16 cellular contexts compared by ENCODE assay signal in the genomic region with DNA sequence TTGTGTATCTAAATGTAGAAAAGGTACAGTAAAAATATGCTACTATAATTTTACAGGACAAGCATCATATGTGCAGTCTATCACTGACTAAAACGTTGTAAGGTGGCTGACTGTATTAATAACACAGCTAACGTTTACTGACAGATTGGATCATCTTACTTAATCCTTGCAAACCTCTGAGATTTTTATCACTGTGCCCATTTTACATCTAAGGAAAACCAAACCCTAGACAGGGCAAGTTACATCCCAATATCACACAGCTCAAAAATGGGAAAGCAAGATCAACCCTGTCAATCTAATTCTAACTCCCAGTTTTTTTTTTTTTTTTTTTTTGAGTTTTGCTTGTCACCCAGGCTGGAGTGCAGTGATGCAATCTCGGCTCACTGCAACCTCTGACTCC. TPM values are rescaled to one million over a fixed set of nuclear protein-coding genes. Genes with fewer than 3 reads are reported as not detected.
DNase-seq lines count a peak whose midpoint lies in the region; ATAC-seq, FAIRE-seq and TF ChIP-seq lines count a peak whose summit lies in the region.
"Had no signal": no experiment of that assay in that cellular context is flagged by ENCODE, and none has a peak within 500 bp of the region (broad histone marks: within the 10 kb centered on the region; RNA-seq: fewer than 3 reads in every experiment).

No MANE protein-coding gene starts in this region.

- no peaks in the 10 kb centered on the region for H3K9me1 ChIP-seq in K562 (ENCODE audit: control insufficient read depth, insufficient read depth, low read length)

- peak; percentile 84 for FAIRE-seq in D721Med (lab: Jason Lieb, UNC)
- no peak for FAIRE-seq in K562 (lab: Jason Lieb, UNC)
- FAIRE-seq: A549 had no signal

- H3K27me3 Mint-ChIP-seq in activated T-cell treated with anti-CD3 and anti-CD28 coated beads, Interleukin-2, amount 50 U/mL, for 24 hours = no peaks in the 10 kb centered on the region
- H3K27me3 Mint-ChIP-seq: CD4-positive, alpha-beta memory T cell had no signal

- intact Hi-C loops in K562 (cut with micrococcal nuclease) = no loop called here

- no peak for TF ChIP-seq EP300 in K562 (IDR thresholded peaks at IDR 0.05; ENCODE audit: low read length)

- ATAC-seq in K562 = no peak
- ATAC-seq: A549, HCT116 had no signal

- DNase-seq in activated T-cell treated with anti-CD3 and anti-CD28 coated beads, Interleukin-2, amount 50 U/mL, for 24 hours = no peak
- DNase-seq in activated T-cell treated with anti-CD3 and anti-CD28 coated beads, Interleukin-2, amount 50 U/mL, for 48 hours = no peak
- DNase-seq in D721Med (ENCODE audit: insufficient read length, low spot score) (no peak), K562 (ENCODE audit: extremely low read depth in 1 of 4, low spot score in 3 of 4) (no peak), AML-193 (lab: John Stamatoyannopoulos, UW) (no peak)
- DNase-seq in activated CD4-positive, CD25-positive, alpha-beta regulatory T cell (lab: John Stamatoyannopoulos, UW) = no peak
- DNase-seq: CD4-positive, alpha-beta memory T cell; DMS79 treated with DMSO at 0.1 percent for 48 hours; GF-D8; GOT3; H7 had no signal

- H3K4me1 ChIP-seq in K562 (replicated peaks in 1 of 2; ENCODE audit: control insufficient read depth in 2 of 2, insufficient read depth in 2 of 2, low read length in 2 of 2) = no peaks in the 10 kb centered on the region
- H3K4me1 ChIP-seq: A549, BLaER1 had no signal

- H3K79me2 ChIP-seq in K562 (ENCODE audit: control insufficient read depth, insufficient read depth, low read length) = peaks cover 17% of the 10 kb centered on the region

- H3K4me3 Mint-ChIP-seq in activated T-cell treated with anti-CD3 and anti-CD28 coated beads, Interleukin-2, amount 50 U/mL, for 24 hours = no peak overlapping the region
- H3K4me3 Mint-ChIP-seq: CD14-positive monocyte; CD4-positive, alpha-beta memory T cell had no signal

- TF ChIP-seq CTCF in D721Med (IDR thresholded peaks at IDR 0.05; ENCODE audit: insufficient read depth, missing control alignments) (no peak), K562 (IDR thresholded peaks at IDR 0.05 in 2 of 3, conservative IDR thresholded peaks at IDR 0.05 in 1 of 3; ENCODE audit: insufficient read depth in 2 of 3, low read depth in 1 of 3, low read length in 3 of 3) (no peak)

- TF ChIP-seq POLR2A in K562 (conservative IDR thresholded peaks at IDR 0.05) = no peak

- H3K4me1 Mint-ChIP-seq in activated T-cell treated with anti-CD3 and anti-CD28 coated beads, Interleukin-2, amount 50 U/mL, for 24 hours (ENCODE audit: low read depth) = peaks cover 4% of the 10 kb centered on the region
- H3K4me1 Mint-ChIP-seq: CD14-positive monocyte had no signal

- no peak overlapping the region for H3K27ac ChIP-seq in K562 (ENCODE audit: extremely low read depth, low read depth, low read length)
- H3K27ac ChIP-seq: 22Rv1, A549, BLaER1 had no signal

- in situ Hi-C loops in K562 (cut with MboI) = no loop called here

- H3K4me2 ChIP-seq in K562 (ENCODE audit: insufficient read depth, low read length) = no peak overlapping the region
- H3K4me2 ChIP-seq: A549, BLaER1 had no signal

- TF ChIP-seq RAD21 in K562 (CRISPR knock-in tag; conservative IDR thresholded peaks at IDR 0.05 in 1 of 2, IDR thresholded peaks at IDR 0.05 in 1 of 2) = no peak

- CTCF ChIA-PET in K562 (lab: Yijun Ruan, JAX; ENCODE audit: low intra/inter-chr PET ratio) = no interaction called here

- no peak overlapping the region for H3K4me3 ChIP-seq in K562
- H3K4me3 ChIP-seq: A549, BLaER1 had no signal

- H3K27ac Mint-ChIP-seq in activated T-cell treated with anti-CD3 and anti-CD28 coated beads, Interleukin-2, amount 50 U/mL, for 24 hours = peak overlapping the region; percentile 40
- H3K27ac Mint-ChIP-seq: CD14-positive monocyte had no signal

- WGBS in K562 (ENCODE audit: insufficient coverage, low coverage, missing lambda C conversion rate) = 33% methylated on average over 2 of the region's 3 CpGs

- no peak overlapping the region for H3K9ac ChIP-seq in K562 (ENCODE audit: insufficient read depth in 1 of 2, low read depth in 2 of 2, low read length in 2 of 2)
- H3K9ac ChIP-seq: BLaER1 had no signal

- POLR2A ChIA-PET in K562 (lab: Yijun Ruan, JAX) = interaction anchor here (0.5 to 7.9 kb wide), 6 partner anchors 8 to 1022 kb away, joined by 3 to 100 read pairs (median 3); a partner anchor contains a TSS

- H3K9me3 ChIP-seq in K562 (replicated peaks; ENCODE audit: control insufficient read depth, insufficient read depth, low read depth, low read length) = no peaks in the 10 kb centered on the region
- H3K9me3 ChIP-seq: A549, BLaER1 had no signal

- H3K36me3 ChIP-seq in K562 (ENCODE audit: control insufficient read depth, insufficient read depth, low read length) = peaks cover 97% of the 10 kb centered on the region

- H4K20me1 ChIP-seq in K562 (replicated peaks; ENCODE audit: control insufficient read depth, insufficient read depth, low read length) = 0 out of 2 replicates have a peak, but pooled peaks cover 4% of the 10 kb centered on the region

- peaks cover 98% of the 10 kb centered on the region for H3K36me3 Mint-ChIP-seq in activated T-cell treated with anti-CD3 and anti-CD28 coated beads, Interleukin-2, amount 50 U/mL, for 24 hours (ENCODE audit: low read depth)

- no peaks in the 10 kb centered on the region for H3K9me3 Mint-ChIP-seq in activated T-cell treated with anti-CD3 and anti-CD28 coated beads, Interleukin-2, amount 50 U/mL, for 24 hours
- H3K9me3 Mint-ChIP-seq: CD14-positive monocyte; CD4-positive, alpha-beta memory T cell had no signal

- no peak overlapping the region for H2AFZ ChIP-seq in K562 (ENCODE audit: low read depth, low read length)

- BruUV-seq in K562 (replicated peaks; lab: Mats Ljungman, UMichigan) = no TSS peak

- H3K27me3 ChIP-seq in K562 (ENCODE audit: control insufficient read depth in 2 of 2, insufficient read depth in 2 of 2, low read length in 2 of 2) = no peaks in the 10 kb centered on the region
- H3K27me3 ChIP-seq: BLaER1 had no signal

RNA-seq across cellular contexts. Expression of a gene that starts 7.5 kb away (rescaled TPM):
- 32.5 and 66.4 TPM in 2 replicates for total RNA-seq in K562 (2011; cell fraction: chromatin; rRNA removed; ENCODE audit: low replicate concordance)
- 13.3 and 18.2 TPM in 2 replicates for total RNA-seq in K562 (2011; cell fraction: nucleolus; rRNA removed)
- total RNA-seq in K562 (2011; cell fraction: nucleoplasm; rRNA removed) = 42.4 and 55.2 TPM in 2 replicates
- total RNA-seq in K562 (2014; rRNA removed) = 13.5 and 15.8 TPM in 2 replicates
- 24.9 and 28.8 TPM in 2 replicates for total RNA-seq in K562 (2014; rRNA removed; fragmentation: Illumina TruSeq; extraction: Trizol)
- 18.7 and 20.0 TPM in 2 replicates for total RNA-seq in K562 (2015; rRNA removed; fragmentation: Illumina TruSeq; extraction: Trizol)
- total RNA-seq in K562 (2021) = 22.9 and 23.1 TPM in 2 replicates
- 41.7 and 57.6 TPM in 2 replicates for polyA plus RNA-seq in K562 (2011; rRNA removed)
- polyA plus RNA-seq in K562 (2011; cell fraction: cytosol; rRNA removed) = 28.1 and 47.4 TPM in 2 replicates
- 18.1 and 27.5 TPM in 2 replicates for polyA plus RNA-seq in K562 (2011; cell fraction: nucleus; rRNA removed)
- polyA plus RNA-seq in K562 (2012) = 18.3 and 23.8 TPM in 2 replicates
- 20.8 and 21.2 TPM in 2 replicates for polyA plus RNA-seq in K562 (2014; fragmentation: Illumina TruSeq; extraction: Trizol)
- 10 to 100 TPM; 53.7 to 57.1 TPM for polyA plus RNA-seq in K562 (2014; fragmentation: Nextera tagmentation; extraction: Ambion mirVana)
- polyA plus RNA-seq in K562 (2014; rRNA removed) = 19.3 and 20.4 TPM in 2 replicates
- 56.7 and 64.0 TPM in 2 replicates for polyA minus RNA-seq in K562 (2011; rRNA and poly(A)+ RNA removed)
- polyA minus RNA-seq in K562 (2011; cell fraction: cytosol; rRNA and poly(A)+ RNA removed) = 13.1 and 20.2 TPM in 2 replicates
- 6.7 and 13.2 TPM in 2 replicates for polyA minus RNA-seq in K562 (2011; cell fraction: nucleus; rRNA and poly(A)+ RNA removed)

RNA-seq across cellular contexts. Expression of a gene that starts 15.6 kb away (rescaled TPM):
- total RNA-seq in K562 (2011; cell fraction: chromatin; rRNA removed; ENCODE audit: low replicate concordance) = 514 and 559 TPM in 2 replicates
- total RNA-seq in K562 (2011; cell fraction: nucleolus; rRNA removed) = 287 and 289 TPM in 2 replicates
- 287 and 343 TPM in 2 replicates for total RNA-seq in K562 (2011; cell fraction: nucleoplasm; rRNA removed)
- total RNA-seq in K562 (2014; rRNA removed) (65.6 and 72.9 TPM in 2 replicates), K562 (2014; rRNA removed; fragmentation: Illumina TruSeq; extraction: Trizol) (65.2 and 75.1 TPM in 2 replicates), K562 (2015; rRNA removed; fragmentation: Illumina TruSeq; extraction: Trizol) (75.3 and 77.3 TPM in 2 replicates), K562 (2021) (62.9 and 64.9 TPM in 2 replicates)
- polyA plus RNA-seq in K562 (2011; rRNA removed) (185 and 202 TPM in 2 replicates), K562 (2014; fragmentation: Illumina TruSeq; extraction: Trizol) (61.5 and 78.8 TPM in 2 replicates), K562 (2014; fragmentation: Nextera tagmentation; extraction: Ambion mirVana) (10 to 100 TPM; 12.1 to 14.4 TPM), K562 (2014; rRNA removed) (127 and 132 TPM in 2 replicates)
- 110 and 164 TPM in 2 replicates for polyA plus RNA-seq in K562 (2011; cell fraction: cytosol; rRNA removed)
- polyA plus RNA-seq in K562 (2011; cell fraction: nucleus; rRNA removed) = 419 and 448 TPM in 2 replicates
- polyA plus RNA-seq in K562 (2012) = 38.0 and 62.2 TPM in 2 replicates
- polyA minus RNA-seq in K562 (2011; rRNA and poly(A)+ RNA removed) = 193 and 248 TPM in 2 replicates
- 69.5 and 86.4 TPM in 2 replicates for polyA minus RNA-seq in K562 (2011; cell fraction: cytosol; rRNA and poly(A)+ RNA removed)
- 101 and 173 TPM in 2 replicates for polyA minus RNA-seq in K562 (2011; cell fraction: nucleus; rRNA and poly(A)+ RNA removed)

RNA-seq across cellular contexts. Expression of a gene that starts 22.8 kb away (rescaled TPM):
- total RNA-seq in K562 (2011; cell fraction: chromatin; rRNA removed; ENCODE audit: low replicate concordance) = 0.42 TPM in 1 of 2 replicates, not detected in the other
- not detected in 2 replicates for total RNA-seq in K562 (2011; cell fraction: nucleolus; rRNA removed)
- total RNA-seq in K562 (2011; cell fraction: nucleoplasm; rRNA removed) = 0.29 TPM in 1 of 2 replicates, not detected in the other
- 0.64 TPM in 1 of 2 replicates, not detected in the other for total RNA-seq in K562 (2014; rRNA removed)
- not detected in 2 replicates for total RNA-seq in K562 (2014; rRNA removed; fragmentation: Illumina TruSeq; extraction: Trizol)
- total RNA-seq in K562 (2015; rRNA removed; fragmentation: Illumina TruSeq; extraction: Trizol) = not detected in 2 replicates
- not detected in 2 replicates for total RNA-seq in K562 (2021)
- polyA plus RNA-seq in K562 (2011; rRNA removed) = not detected in 2 replicates
- polyA plus RNA-seq in K562 (2011; cell fraction: cytosol; rRNA removed) = not detected in 2 replicates
- not detected in 2 replicates for polyA plus RNA-seq in K562 (2011; cell fraction: nucleus; rRNA removed)
- not detected in 2 replicates for polyA plus RNA-seq in K562 (2012)
- not detected in 2 replicates for polyA plus RNA-seq in K562 (2014; fragmentation: Illumina TruSeq; extraction: Trizol)
- polyA plus RNA-seq in K562 (2014; fragmentation: Nextera tagmentation; extraction: Ambion mirVana) = not detected
- not detected in 2 replicates for polyA plus RNA-seq in K562 (2014; rRNA removed)
- not detected in 2 replicates for polyA minus RNA-seq in K562 (2011; rRNA and poly(A)+ RNA removed)
- polyA minus RNA-seq in K562 (2011; cell fraction: cytosol; rRNA and poly(A)+ RNA removed) = not detected in 2 replicates
- polyA minus RNA-seq in K562 (2011; cell fraction: nucleus; rRNA and poly(A)+ RNA removed) = not detected in 2 replicates
- total RNA-seq: CD4-positive, alpha-beta memory T cell; H7 had no signal
- polyA plus RNA-seq: CD14-positive monocyte had no signal

RNA-seq across cellular contexts. Expression of a gene that starts 59.3 kb away (rescaled TPM):
- total RNA-seq in K562 (2011; cell fraction: chromatin; rRNA removed; ENCODE audit: low replicate concordance) = 0.25 and 0.39 TPM in 2 replicates
- 0.39 and 0.67 TPM in 2 replicates for total RNA-seq in K562 (2011; cell fraction: nucleolus; rRNA removed)
- total RNA-seq in K562 (2011; cell fraction: nucleoplasm; rRNA removed) = 0.81 and 0.84 TPM in 2 replicates
- total RNA-seq in K562 (2014; rRNA removed) (0.05 and 0.12 TPM in 2 replicates), K562 (2014; rRNA removed; fragmentation: Illumina TruSeq; extraction: Trizol) (0.07 and 0.13 TPM in 2 replicates), K562 (2015; rRNA removed; fragmentation: Illumina TruSeq; extraction: Trizol) (0.11 TPM in 2 replicates), K562 (2021) (0.18 and 0.20 TPM in 2 replicates)
- polyA plus RNA-seq in K562 (2011; rRNA removed) (0.17 and 0.26 TPM in 2 replicates), K562 (2014; fragmentation: Illumina TruSeq; extraction: Trizol) (0.13 and 0.19 TPM in 2 replicates), K562 (2014; fragmentation: Nextera tagmentation; extraction: Ambion mirVana) (under 1 TPM; 0.08 to 0.11 TPM), K562 (2014; rRNA removed) (0.05 and 0.11 TPM in 2 replicates)
- polyA plus RNA-seq in K562 (2011; cell fraction: cytosol; rRNA removed) = 0.16 and 0.24 TPM in 2 replicates
- 0.09 and 0.13 TPM in 2 replicates for polyA plus RNA-seq in K562 (2011; cell fraction: nucleus; rRNA removed)
- polyA plus RNA-seq in K562 (2012) = 0.07 and 0.17 TPM in 2 replicates
- polyA minus RNA-seq in K562 (2011; rRNA and poly(A)+ RNA removed) = 0.25 and 0.36 TPM in 2 replicates
- not detected in 2 replicates for polyA minus RNA-seq in K562 (2011; cell fraction: cytosol; rRNA and poly(A)+ RNA removed)
- polyA minus RNA-seq in K562 (2011; cell fraction: nucleus; rRNA and poly(A)+ RNA removed) = 0.11 TPM in 1 of 2 replicates, not detected in the other

RNA-seq across cellular contexts. Expression of a gene that starts 59.7 kb away (rescaled TPM):
- 175 and 365 TPM in 2 replicates for total RNA-seq in K562 (2011; cell fraction: chromatin; rRNA removed; ENCODE audit: low replicate concordance)
- 135 and 163 TPM in 2 replicates for total RNA-seq in K562 (2011; cell fraction: nucleolus; rRNA removed)
- total RNA-seq in K562 (2011; cell fraction: nucleoplasm; rRNA removed) = 142 and 179 TPM in 2 replicates
- 113 and 119 TPM in 2 replicates for total RNA-seq in K562 (2014; rRNA removed)
- total RNA-seq in K562 (2014; rRNA removed; fragmentation: Illumina TruSeq; extraction: Trizol) = 59.1 and 66.7 TPM in 2 replicates
- 62.2 and 63.9 TPM in 2 replicates for total RNA-seq in K562 (2015; rRNA removed; fragmentation: Illumina TruSeq; extraction: Trizol)
- 147 and 162 TPM in 2 replicates for total RNA-seq in K562 (2021)
- polyA plus RNA-seq in K562 (2011; rRNA removed) = 52.8 and 100 TPM in 2 replicates
- polyA plus RNA-seq in K562 (2011; cell fraction: cytosol; rRNA removed) = 40.6 and 45.1 TPM in 2 replicates
- polyA plus RNA-seq in K562 (2011; cell fraction: nucleus; rRNA removed) = 202 and 207 TPM in 2 replicates
- polyA plus RNA-seq in K562 (2012) = 106 and 239 TPM in 2 replicates
- polyA plus RNA-seq in K562 (2014; fragmentation: Illumina TruSeq; extraction: Trizol) = 121 and 136 TPM in 2 replicates
- polyA plus RNA-seq in K562 (2014; fragmentation: Nextera tagmentation; extraction: Ambion mirVana) = 1 to 10 TPM; 7.1 to 8.9 TPM
- polyA plus RNA-seq in K562 (2014; rRNA removed) = 79.1 and 95.7 TPM in 2 replicates
- 70.3 and 101 TPM in 2 replicates for polyA minus RNA-seq in K562 (2011; rRNA and poly(A)+ RNA removed)
- polyA minus RNA-seq in K562 (2011; cell fraction: cytosol; rRNA and poly(A)+ RNA removed) = 51.2 and 55.2 TPM in 2 replicates
- 72.3 and 98.7 TPM in 2 replicates for polyA minus RNA-seq in K562 (2011; cell fraction: nucleus; rRNA and poly(A)+ RNA removed)
